In the genomic region with DNA sequence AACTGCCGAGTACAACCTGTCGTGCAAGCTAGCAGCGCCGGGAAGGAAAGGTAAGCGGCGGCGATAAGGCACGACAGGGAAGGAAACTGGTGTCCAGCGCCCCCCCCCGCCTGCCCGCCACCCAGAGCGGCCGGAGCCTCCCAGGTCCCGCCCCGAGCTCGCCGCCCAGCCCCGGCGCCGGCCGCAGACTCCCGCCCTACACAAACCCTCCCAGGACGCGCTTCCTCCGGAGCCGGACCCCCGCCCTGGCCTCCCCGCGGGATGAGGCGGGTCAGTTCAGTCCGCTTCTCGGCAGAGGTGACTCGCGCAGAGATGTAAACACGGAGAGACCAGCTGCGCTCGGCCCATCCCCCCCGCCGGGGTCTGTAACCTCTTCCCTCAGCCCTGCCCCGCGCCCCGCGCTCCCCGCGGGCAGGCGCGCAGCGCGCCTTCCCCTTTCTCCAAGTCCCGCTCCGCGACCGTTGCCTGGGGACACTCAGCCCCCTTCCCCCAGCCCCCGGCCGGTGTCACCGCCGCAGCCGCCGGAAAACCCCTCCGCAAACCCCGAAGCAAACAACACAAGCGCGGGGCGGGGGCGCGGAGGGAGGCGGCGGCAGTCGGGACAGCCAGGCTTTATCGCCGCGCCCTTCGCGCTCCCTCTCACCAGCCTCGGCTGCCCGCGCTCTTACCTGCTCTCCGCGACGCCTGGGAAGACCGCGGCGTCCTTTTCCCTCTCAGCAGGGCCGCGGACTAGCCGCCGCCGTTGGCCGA, we compare ENCODE assay signal across 8 cellular contexts. TPM values are rescaled to one million over a fixed set of nuclear protein-coding genes. Genes with fewer than 3 reads are reported as not detected.
DNase-seq lines count a peak whose midpoint lies in the region; ATAC-seq and TF ChIP-seq lines count a peak whose summit lies in the region.

No MANE protein-coding gene starts in this region.

- peaks cover 19% of the 10 kb centered on the region for H3K4me1 ChIP-seq in RWPE2 (ENCODE audit: insufficient read depth, poor library complexity, severe bottlenecking)
- peaks cover 5 to 43% (median 33%) of the 10 kb centered on the region in 4 donors for H3K4me1 ChIP-seq in stomach

- no peak for TF ChIP-seq EP300 in stomach (IDR thresholded peaks at IDR 0.05)

- H3K4me3 ChIP-seq in RWPE2 (ENCODE audit: severe bottlenecking) (peak overlapping the region; percentile 82), fibroblast of villous mesenchyme (ENCODE audit: low read depth, low read length) (peak overlapping the region; percentile 91), stomach (peak overlapping the region; percentile 86 to 99 (median 92))

- peak overlapping the region; percentile 94 for H3K4me3 Mint-ChIP-seq in neural crest cell

- H3K27me3 Mint-ChIP-seq in neural crest cell (ENCODE audit: low read depth), result peaks cover 3% of the 10 kb centered on the region

- H3K36me3 ChIP-seq in RWPE2 (ENCODE audit: low read depth) (no peaks in the 10 kb centered on the region), stomach (no peaks in the 10 kb centered on the region)

- peak; percentile 19 for ATAC-seq in GM21423 (IDR thresholded peaks at IDR 0.05; ENCODE audit: unreplicated experiment)
- peak; percentile 60 for ATAC-seq in RWPE2 (ENCODE audit: low read depth)

- TF ChIP-seq POLR2A in stomach (IDR thresholded peaks at IDR 0.05), result peak in 1 of 4 donors; percentile 31

- intact Hi-C loops in stomach (cut with DNase I; ENCODE audit: low total_unique reads), result loop anchor here (5.0 kb wide), 1 partner anchor 74 kb away; no protein-coding TSS in a partner anchor

- peak overlapping the region; percentile 85 for H3K27ac ChIP-seq in RWPE2 (ENCODE audit: poor library complexity, severe bottlenecking)
- H3K27ac ChIP-seq in stomach, result peak overlapping the region; percentile 98 to 100 (median 100)

- 0 to 1% (median 0%) methylated on average over 20 to 89 of the region's 89 CpGs for WGBS in stomach, 5 donors

- no peaks in the 10 kb centered on the region for H3K36me3 Mint-ChIP-seq in neural crest cell (ENCODE audit: low read depth)

- DNase-seq in CMK (ENCODE audit: low read depth), result peak; percentile 56
- peak; percentile 60 for DNase-seq in HuH-7 (ENCODE audit: low spot score)
- DNase-seq in RWPE2 (ENCODE audit: low spot score), result peak; percentile 84
- DNase-seq in activated gamma-delta T cell treated with Interleukin-2 at 50 U/mL for 16 hours, result peak; percentile 52
- DNase-seq in fibroblast of villous mesenchyme (ENCODE audit: low read depth), result peak; percentile 91
- DNase-seq in neural crest cell (ENCODE audit: low read depth, low spot score), result peak; percentile 62
- peak; percentile 91 for DNase-seq in stomach

- no peaks in the 10 kb centered on the region for H3K27me3 ChIP-seq in RWPE2 (ENCODE audit: insufficient read depth, poor library complexity, severe bottlenecking)
- H3K27me3 ChIP-seq in stomach, result no peaks in the 10 kb centered on the region

- H3K27ac Mint-ChIP-seq in neural crest cell (ENCODE audit: unreplicated experiment), result peak overlapping the region; percentile 90

- no peaks in the 10 kb centered on the region for H3K9me3 Mint-ChIP-seq in neural crest cell

- H3K4me1 Mint-ChIP-seq in neural crest cell, result peaks cover 15% of the 10 kb centered on the region

- TF ChIP-seq CTCF in RWPE2 (IDR thresholded peaks at IDR 0.05; ENCODE audit: poor library complexity, severe bottlenecking) (no peak), fibroblast of villous mesenchyme (IDR thresholded peaks at IDR 0.05; ENCODE audit: insufficient read depth, low read depth, low read length) (no peak), neural crest cell (conservative IDR thresholded peaks at IDR 0.05) (no peak), stomach (IDR thresholded peaks at IDR 0.05) (no peak)

- H3K9me3 ChIP-seq in RWPE2 (ENCODE audit: severe bottlenecking) (no peaks in the 10 kb centered on the region), stomach (no peaks in the 10 kb centered on the region)

RNA-seq across cellular contexts. Expression of a gene that starts 0.5 kb away (rescaled TPM):
- total RNA-seq in fibroblast of villous mesenchyme (40.3 and 45.8 TPM in 2 replicates), neural crest cell (37.8 and 39.4 TPM in 2 replicates), stomach (100 to 1,000 TPM in 1 of 5 donors, 10 to 100 TPM in 4; 30.1 to 115 (median 64.8) TPM)
- 10 to 100 TPM; 10.6 to 24.3 (median 12.2) TPM for polyA plus RNA-seq in stomach

Comparison
In these comparisons a context has a peak if more than half of its experiments do, and no peak if none do; other contexts are left out.
1. Peak in every context shown above with its lines: DNase-seq, ATAC-seq, H3K4me3 ChIP-seq and H3K27ac ChIP-seq.